ENCODE assay signal across 8 cellular contexts in the genomic region with DNA sequence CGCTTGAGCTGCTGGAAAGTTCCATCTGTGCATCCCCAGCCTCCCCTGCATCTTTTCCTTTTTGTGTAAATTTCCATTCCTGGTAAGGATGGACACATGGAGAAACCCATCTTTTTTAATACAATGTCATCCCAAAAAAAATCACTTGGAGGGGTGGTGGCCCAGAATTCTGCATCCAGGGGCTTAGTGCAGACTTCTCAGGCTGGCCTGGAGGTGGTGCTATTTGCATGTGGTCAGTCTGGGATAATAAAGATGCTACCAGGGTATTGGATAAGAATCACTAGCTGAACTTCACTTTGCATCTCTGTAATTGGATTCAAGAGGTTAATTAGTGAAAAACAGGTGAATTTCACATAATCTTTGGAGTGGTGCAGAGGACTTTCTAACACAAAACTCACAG. TPM values are rescaled to one million over a fixed set of nuclear protein-coding genes. Genes with fewer than 3 reads are reported as not detected.
DNase-seq lines count a peak whose midpoint lies in the region; ATAC-seq, FAIRE-seq and TF ChIP-seq lines count a peak whose summit lies in the region.

No MANE protein-coding gene starts in this region.

- intact Hi-C loops in activated CD4-positive, alpha-beta T cell treated with anti-CD3 and anti-CD28 coated beads, Interleukin-2, amount 10 ng/mL, durations not matched to agents 24 days and 14 days (cut with micrococcal nuclease), result no loop called here
- intact Hi-C loops in esophagus squamous epithelium (cut with DNase I), result no loop called here
- intact Hi-C loops in pancreas (cut with DNase I), result no loop called here

- H3K4me1 ChIP-seq in esophagus squamous epithelium (peaks cover 8 to 30% (median 10%) of the 10 kb centered on the region in 3 donors), pancreas (peaks cover 0 to 6% (median 5%) of the 10 kb centered on the region in 3 donors)

- ATAC-seq in pancreas (peak in 3 of 4 donors; percentile 18 to 31 (median 26)), HG03469 (IDR thresholded peaks at IDR 0.05; ENCODE audit: unreplicated experiment) (no peak), HG03196 (IDR thresholded peaks at IDR 0.05; ENCODE audit: unreplicated experiment) (no peak)

- H3K36me3 Mint-ChIP-seq in activated CD4-positive, alpha-beta T cell treated with anti-CD3 and anti-CD28 coated beads, Interleukin-2, amount 10 ng/mL, durations not matched to agents 24 days and 14 days (ENCODE audit: low read depth), result no peaks in the 10 kb centered on the region
- peaks cover 5% of the 10 kb centered on the region for H3K36me3 Mint-ChIP-seq in T-helper 2 cell treated with Interferon-gamma antibody and Interleukin-4, amounts not matched to agents 5 μg/mL and 100 μg/mL, for 36 hours (ENCODE audit: low read depth)

- peak overlapping the region; percentile 52 for H3K4me3 Mint-ChIP-seq in activated CD4-positive, alpha-beta T cell treated with anti-CD3 and anti-CD28 coated beads, Interleukin-2, amount 10 ng/mL, durations not matched to agents 24 days and 14 days
- peak overlapping the region; percentile 64 for H3K4me3 Mint-ChIP-seq in T-helper 2 cell treated with Interferon-gamma antibody and Interleukin-4, amounts not matched to agents 5 μg/mL and 100 μg/mL, for 36 hours

- TF ChIP-seq POLR2A in esophagus squamous epithelium (IDR thresholded peaks at IDR 0.05), result no peak

- peak; percentile 33 to 63 (median 50) for TF ChIP-seq CTCF in esophagus squamous epithelium (IDR thresholded peaks at IDR 0.05)
- peak in 3 of 4 donors; percentile 32 to 44 (median 40) for TF ChIP-seq CTCF in pancreas (IDR thresholded peaks at IDR 0.05)

- H3K9me3 ChIP-seq in esophagus squamous epithelium, result no peaks in the 10 kb centered on the region
- H3K9me3 ChIP-seq in pancreas, result no peaks in the 10 kb centered on the region

- peak overlapping the region; percentile 18 for H3K27ac Mint-ChIP-seq in activated CD4-positive, alpha-beta T cell treated with anti-CD3 and anti-CD28 coated beads, Interleukin-2, amount 10 ng/mL, durations not matched to agents 24 days and 14 days
- H3K27ac Mint-ChIP-seq in T-helper 2 cell treated with Interferon-gamma antibody and Interleukin-4, amounts not matched to agents 5 μg/mL and 100 μg/mL, for 36 hours, result peak overlapping the region; percentile 79

- H3K4me3 ChIP-seq in esophagus squamous epithelium (no peak overlapping the region), pancreas (no peak overlapping the region)

- no peaks in the 10 kb centered on the region for H3K27me3 Mint-ChIP-seq in activated CD4-positive, alpha-beta T cell treated with anti-CD3 and anti-CD28 coated beads, Interleukin-2, amount 10 ng/mL, durations not matched to agents 24 days and 14 days
- no peaks in the 10 kb centered on the region for H3K27me3 Mint-ChIP-seq in T-helper 2 cell treated with Interferon-gamma antibody and Interleukin-4, amounts not matched to agents 5 μg/mL and 100 μg/mL, for 36 hours (ENCODE audit: low read depth)

- H3K27ac ChIP-seq in esophagus squamous epithelium (peak overlapping the region in 3 of 4 donors; percentile 15 to 61 (median 57)), pancreas (no peak overlapping the region)

- WGBS in esophagus squamous epithelium, 2 donors, result 50 to 75% methylated on average over 1 of the region's 1 CpG
- WGBS in pancreas, 2 donors, result 75 to 95% methylated on average over 1 of the region's 1 CpG

- peak; percentile 75 for DNase-seq in activated CD4-positive, alpha-beta T cell treated with anti-CD3 and anti-CD28 coated beads, Interleukin-2, amount 10 ng/mL, durations not matched to agents 24 days and 14 days
- no peak for DNase-seq in activated CD4-positive, alpha-beta T cell treated with anti-CD3 and anti-CD28 coated beads for 1 hour
- peak; percentile 57 for DNase-seq in LHCN-M2 (ENCODE audit: low read depth)
- DNase-seq in T-helper 2 cell treated with Interferon-gamma antibody and Interleukin-4, amounts not matched to agents 5 μg/mL and 100 μg/mL, for 36 hours (ENCODE audit: low spot score), result peak; percentile 27
- DNase-seq in esophagus squamous epithelium (lab: John Stamatoyannopoulos, UW), result no peak
- DNase-seq in pancreas, result peak in 2 of 6 donors; percentile 35 to 38

- FAIRE-seq in pancreas (lab: Jason Lieb, UNC), result no peak

- H3K4me1 Mint-ChIP-seq in activated CD4-positive, alpha-beta T cell treated with anti-CD3 and anti-CD28 coated beads, Interleukin-2, amount 10 ng/mL, durations not matched to agents 24 days and 14 days, result peaks cover 42% of the 10 kb centered on the region
- H3K4me1 Mint-ChIP-seq in T-helper 2 cell treated with Interferon-gamma antibody and Interleukin-4, amounts not matched to agents 5 μg/mL and 100 μg/mL, for 36 hours (ENCODE audit: low read depth), result peaks cover 47% of the 10 kb centered on the region

- peaks cover 4% of the 10 kb centered on the region for H3K9me3 Mint-ChIP-seq in activated CD4-positive, alpha-beta T cell treated with anti-CD3 and anti-CD28 coated beads, Interleukin-2, amount 10 ng/mL, durations not matched to agents 24 days and 14 days
- H3K9me3 Mint-ChIP-seq in T-helper 2 cell treated with Interferon-gamma antibody and Interleukin-4, amounts not matched to agents 5 μg/mL and 100 μg/mL, for 36 hours, result no peaks in the 10 kb centered on the region

- H3K27me3 ChIP-seq in esophagus squamous epithelium (no peaks in the 10 kb centered on the region), pancreas (no peaks in the 10 kb centered on the region)

- H3K36me3 ChIP-seq in esophagus squamous epithelium (peaks cover 0 to 7% (median 0%) of the 10 kb centered on the region in 3 donors), pancreas (peaks cover 0 to 3% (median 0%) of the 10 kb centered on the region in 3 donors)

RNA-seq across cellular contexts. Expression of gene ZSCAN2, which starts 1.8 kb away (rescaled TPM):
- 6.8 TPM in 2 replicates for total RNA-seq in activated CD4-positive, alpha-beta T cell treated with anti-CD3 and anti-CD28 coated beads, Interleukin-2, amount 10 ng/mL, durations not matched to agents 24 days and 14 days
- total RNA-seq in LHCN-M2 (2014; rRNA removed) (10.3 and 17.5 TPM in 2 replicates), esophagus squamous epithelium (1 to 10 TPM in 2 of 4 donors, under 1 TPM in 2; 0.45 to 9.5 (median 2.6) TPM), pancreas (10 to 100 TPM; 11.3 to 15.4 (median 13.5) TPM)
- polyA plus RNA-seq in LHCN-M2 (2012), result 11.5 TPM
- 1 to 10 TPM; 5.5 to 6.6 TPM for polyA plus RNA-seq in pancreas

RNA-seq across cellular contexts. Expression of gene WDR73, which starts 55.1 kb away (rescaled TPM):
- total RNA-seq in activated CD4-positive, alpha-beta T cell treated with anti-CD3 and anti-CD28 coated beads, Interleukin-2, amount 10 ng/mL, durations not matched to agents 24 days and 14 days, result 24.5 and 28.0 TPM in 2 replicates
- 15.5 and 17.3 TPM in 2 replicates for total RNA-seq in LHCN-M2 (2014; rRNA removed)
- polyA plus RNA-seq in LHCN-M2 (2012), result 11.8 TPM
- total RNA-seq in esophagus squamous epithelium, result 10 to 100 TPM; 14.1 to 27.5 (median 16.5) TPM
- 10 to 100 TPM; 10.5 to 20.4 (median 11.2) TPM for total RNA-seq in pancreas
- polyA plus RNA-seq in pancreas, result 10 to 100 TPM; 21.3 to 28.3 TPM

RNA-seq across cellular contexts. Expression of gene NMB, which starts 59.0 kb away (rescaled TPM):
- 2.8 and 3.7 TPM in 2 replicates for total RNA-seq in activated CD4-positive, alpha-beta T cell treated with anti-CD3 and anti-CD28 coated beads, Interleukin-2, amount 10 ng/mL, durations not matched to agents 24 days and 14 days
- total RNA-seq in LHCN-M2 (2014; rRNA removed) (4.0 and 5.9 TPM in 2 replicates), esophagus squamous epithelium (10 to 100 TPM in 3 of 4 donors, 1 to 10 TPM in 1; 2.3 to 20.6 (median 11.0) TPM), pancreas (1 to 10 TPM; 2.9 to 5.4 (median 3.5) TPM)
- 4.3 TPM for polyA plus RNA-seq in LHCN-M2 (2012)
- polyA plus RNA-seq in pancreas, result 1 to 10 TPM; 4.8 to 8.3 TPM

Comparison
In these comparisons a context has a peak if more than half of its experiments do, and no peak if none do; other contexts are left out.
1. DNase-seq: peak in activated CD4-positive, alpha-beta T cell treated with anti-CD3 and anti-CD28 coated beads, Interleukin-2, amount 10 ng/mL, durations not matched to agents 24 days and 14 days (single experiment), LHCN-M2 (single experiment) and T-helper 2 cell treated with Interferon-gamma antibody and Interleukin-4, amounts not matched to agents 5 μg/mL and 100 μg/mL, for 36 hours (single experiment); none in activated CD4-positive, alpha-beta T cell treated with anti-CD3 and anti-CD28 coated beads for 1 hour (single experiment) and esophagus squamous epithelium (single experiment).
2. H3K27ac ChIP-seq: peak in esophagus squamous epithelium (3 of 4); none in pancreas (0 of 4).
3. ATAC-seq: peak in pancreas (3 of 4); none in HG03469 (single experiment) and HG03196 (single experiment).